In genomic region chr2:206953404-206953803, GRCh38 we compare ENCODE assay signal across 9 cellular contexts. TPM values are rescaled to one million over a fixed set of nuclear protein-coding genes. Genes with fewer than 3 reads are reported as not detected.
"Had no signal": no experiment of that assay in that cellular context is flagged by ENCODE, and none has a peak within 500 bp of the region (broad histone marks: within the 10 kb centered on the region; RNA-seq: fewer than 3 reads in every experiment).

No MANE protein-coding gene starts in this region.

RNA-seq across cellular contexts. Expression of gene CPO, which starts 14.1 kb away (rescaled TPM):
- total RNA-seq: OCI-LY7, PC-3, PC-9, Right ventricle myocardium superior, RPMI7951, SJCRH30, SJSA1, SK-MEL-5 had no signal
- polyA plus RNA-seq: SK-N-SH had no signal
